In the genomic region with DNA sequence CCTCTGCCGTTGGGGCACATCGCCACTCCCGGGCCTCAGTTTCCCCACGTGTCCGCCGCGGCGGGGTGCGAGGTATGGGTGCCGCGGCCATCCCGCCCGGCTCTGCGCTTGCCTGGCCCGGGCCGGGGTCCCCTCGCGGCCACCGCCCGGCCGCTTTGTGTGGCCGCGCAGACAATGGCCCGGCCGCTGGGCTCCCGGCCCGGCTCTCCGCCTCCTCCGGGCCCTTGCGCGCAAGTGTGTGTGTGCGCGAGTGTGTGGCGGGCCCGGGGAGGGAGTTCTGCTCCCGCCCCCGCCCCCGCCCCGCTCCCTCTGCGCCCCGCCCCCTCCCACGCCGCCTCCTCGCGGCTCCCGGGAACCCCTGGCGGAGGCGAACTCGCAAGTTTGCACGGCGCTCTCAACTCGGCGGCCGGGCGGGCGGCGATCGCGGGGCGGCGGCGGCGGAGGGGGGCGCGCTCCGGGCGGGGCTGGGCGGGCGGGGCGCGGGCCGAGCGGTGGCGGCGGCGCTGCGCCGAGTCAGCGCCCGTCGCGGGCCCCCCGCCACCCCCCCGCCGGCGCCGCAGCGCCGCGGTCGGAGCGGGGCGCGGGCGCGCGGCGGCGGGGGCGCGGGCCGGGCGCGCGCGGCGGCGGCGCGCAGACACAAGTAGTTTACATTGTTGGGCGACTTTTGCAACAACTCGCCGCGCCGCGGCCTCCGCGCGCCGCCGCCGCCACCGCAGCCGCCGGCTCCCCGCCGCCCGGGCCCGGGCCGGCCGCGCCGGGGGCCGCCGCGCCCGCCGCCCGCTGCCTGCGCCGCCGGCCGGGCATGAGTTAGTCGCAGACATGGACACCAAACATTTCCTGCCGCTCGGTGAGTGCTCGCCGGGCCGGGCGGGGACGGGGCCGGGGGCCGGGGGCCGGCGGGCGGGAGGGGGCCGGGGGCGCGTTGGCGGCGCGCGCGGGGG, we compare ENCODE assay signal across 8 cellular contexts. TPM values are rescaled to one million over a fixed set of nuclear protein-coding genes. Genes with fewer than 3 reads are reported as not detected.
A peak's percentile ranks its signal among the peaks of the same experiment; 100 is the strongest.
DNase-seq lines count a peak whose midpoint lies in the region; ATAC-seq, FAIRE-seq and TF ChIP-seq lines count a peak whose summit lies in the region.

A gene (plus strand): TSS at position 643 of the 941 bp plus-strand sequence. CDS start 177 bp downstream, at position 820.

- TF ChIP-seq CTCF in A549 (IDR thresholded peaks at IDR 0.05) (no peak; the same call in 2 of the 3 replicates), lower lobe of right lung (IDR thresholded peaks at IDR 0.05) (no peak)

- H3K9me3 ChIP-seq in A549 (no peaks in the 10 kb centered on the region), lower lobe of right lung (no peaks in the 10 kb centered on the region)
- no peaks in the 10 kb centered on the region for H3K9me3 ChIP-seq in effector memory CD4-positive, alpha-beta T cell (ENCODE audit: control insufficient read depth, low read length)

- H3K4me1 ChIP-seq in A549: peaks cover 47% of the 10 kb centered on the region
- H3K4me1 ChIP-seq in effector memory CD4-positive, alpha-beta T cell (ENCODE audit: control insufficient read depth, insufficient read depth, low read length, poor library complexity, severe bottlenecking): peaks cover 8% of the 10 kb centered on the region
- H3K4me1 ChIP-seq in lower lobe of right lung: peaks cover 54% of the 10 kb centered on the region

- intact Hi-C loops in lower lobe of right lung (cut with DNase I): no loop called here

- FAIRE-seq in A549 (lab: Jason Lieb, UNC): no peak

- peak within 1 kb of the TSS; percentile 100 for H3K4me2 ChIP-seq in A549

- POLR2A ChIA-PET in A549 (lab: Yijun Ruan, JAX): interaction anchor here (0.6 to 1.7 kb wide), 6 partner anchors 11 to 190 kb away, joined by 3 to 6 read pairs (median 4); a partner anchor contains a TSS

- no peak; a peak in 1 of 5 replicates for TF ChIP-seq RAD21 in A549 (conservative IDR thresholded peaks at IDR 0.05 in 1 of 2, IDR thresholded peaks at IDR 0.05 in 1 of 2)

- peak within 1 kb of the TSS; percentile 97 to 99 for H3K27ac ChIP-seq in A549
- peak within 1 kb of the TSS; percentile 53 for H3K27ac ChIP-seq in effector memory CD4-positive, alpha-beta T cell (ENCODE audit: insufficient read depth, low read length, poor library complexity, severe bottlenecking)
- peak within 1 kb of the TSS; percentile 94 for H3K27ac ChIP-seq in lower lobe of right lung

- CTCF ChIA-PET in A549 (lab: Yijun Ruan, JAX): interaction anchor here (0.8 to 2.7 kb wide), 8 partner anchors 11 to 155 kb away, joined by 3 to 14 read pairs (median 3); no protein-coding TSS in a partner anchor

- peak within 1 kb of the TSS; percentile 93 for H3K4me3 ChIP-seq in A549
- H3K4me3 ChIP-seq in effector memory CD4-positive, alpha-beta T cell (ENCODE audit: insufficient read depth, low read depth, low read length, poor library complexity, severe bottlenecking): peak within 1 kb of the TSS; percentile 89
- H3K4me3 ChIP-seq in lower lobe of right lung: peak within 1 kb of the TSS; percentile 86

- no peaks in the 10 kb centered on the region for H3K27me3 ChIP-seq in effector memory CD4-positive, alpha-beta T cell (replicated peaks; ENCODE audit: control insufficient read depth, insufficient read depth, low read length, poor library complexity, severe bottlenecking)
- no peaks in the 10 kb centered on the region for H3K27me3 ChIP-seq in lower lobe of right lung (ENCODE audit: low read depth)

- DNase-seq in A549 (ENCODE audit: low read depth in 1 of 2, low spot score in 1 of 2) (peak; percentile 78 to 85), NCI-H345 treated with DMSO at 0.1 percent for 48 hours (lab: John Stamatoyannopoulos, UW; ENCODE audit: unreplicated experiment) (peak; percentile 22), lower lobe of right lung (peak; percentile 90)
- DNase-seq in activated CD8-positive, alpha-beta memory T cell treated with anti-CD3 and anti-CD28 coated beads for 24 hours: peak; percentile 75
- DNase-seq in effector memory CD4-positive, alpha-beta T cell: peak; percentile 63 to 73 (median 70)
- peak; percentile 34 to 57 (median 48) for DNase-seq in stimulated activated CD4-positive, alpha-beta T cell treated with anti-CD3 and anti-CD28 coated beads, TNF-alpha, amount 100 ng/mL, for 1 hour (ENCODE audit: low read depth in 3 of 3, low spot score in 1 of 3)

- no peaks in the 10 kb centered on the region for H3K36me3 ChIP-seq in effector memory CD4-positive, alpha-beta T cell (ENCODE audit: control insufficient read depth, insufficient read depth, low read length)
- H3K36me3 ChIP-seq in lower lobe of right lung: no peaks in the 10 kb centered on the region

- WGBS in A549 (ENCODE audit: missing lambda C conversion rate): 0% methylated on average over 4 of the region's 164 CpGs

- ATAC-seq in A549 (peak; percentile 63 to 64), GM19035 (IDR thresholded peaks at IDR 0.05; ENCODE audit: unreplicated experiment) (peak; percentile 41), lower lobe of right lung (peak; percentile 75 to 85), GM21576 (IDR thresholded peaks at IDR 0.05; ENCODE audit: unreplicated experiment) (no peak)

- no peak for TF ChIP-seq EP300 in A549 (IDR thresholded peaks at IDR 0.05)

- TF ChIP-seq POLR2A in A549 (IDR thresholded peaks at IDR 0.05; ENCODE audit: low read length): peak; percentile 70

TF ChIP-seq in A549, 52 proteins besides CTCF, POLR2A, EP300 and RAD21:
- TF ChIP-seq ZSCAN20 (CRISPR knock-in tag; IDR thresholded peaks at IDR 0.05) (no peak), JUN (IDR thresholded peaks at IDR 0.05) (peak; percentile 58 to 82; a peak in 4 of 5 replicates), SMC3 (IDR thresholded peaks at IDR 0.05) (peak; percentile 30; the same call in 2 of the 3 replicates), PHF8 (IDR thresholded peaks at IDR 0.05; ENCODE audit: borderline replicate concordance, low read depth) (peak; percentile 36; the same call in 1 of the 2 replicates)

RNA-seq across cellular contexts. Expression of the gene that starts here (rescaled TPM):
- polyA plus RNA-seq in A549 (2011; rRNA removed) (6.6 and 10.2 TPM in 2 replicates), A549 (2017; fragmentation: RNase III; extraction: RNeasy Plus Mini Kit Qiagen cat#74134 plus additional on column Dnase treatment) (22.0 to 23.9 TPM (median 22.5 TPM) in 3 replicates)
- polyA plus RNA-seq in A549 (2012; cell fraction: cytosol; rRNA removed): 16.7 and 21.8 TPM in 2 replicates
- 25.5 and 28.7 TPM in 2 replicates for polyA plus RNA-seq in A549 (2012; cell fraction: nucleus; rRNA removed)
- 8.2 and 12.5 TPM in 2 replicates for polyA minus RNA-seq in A549 (2011; rRNA and poly(A)+ RNA removed)
- total RNA-seq in lower lobe of right lung: 85.7 TPM

Comparison
In these comparisons a context has a peak if more than half of its experiments do, and no peak if none do; other contexts are left out.
1. DNase-seq: peak in every context shown above with its lines; median percentile 90 in lower lobe of right lung; 82 in A549; 75 in activated CD8-positive, alpha-beta memory T cell treated with anti-CD3 and anti-CD28 coated beads for 24 hours; 70 in effector memory CD4-positive, alpha-beta T cell; 48 in stimulated activated CD4-positive, alpha-beta T cell treated with anti-CD3 and anti-CD28 coated beads, TNF-alpha, amount 100 ng/mL, for 1 hour; 22 in NCI-H345 treated with DMSO at 0.1 percent for 48 hours.